ENCODE assay signal across 14 cellular contexts in the genomic region with DNA sequence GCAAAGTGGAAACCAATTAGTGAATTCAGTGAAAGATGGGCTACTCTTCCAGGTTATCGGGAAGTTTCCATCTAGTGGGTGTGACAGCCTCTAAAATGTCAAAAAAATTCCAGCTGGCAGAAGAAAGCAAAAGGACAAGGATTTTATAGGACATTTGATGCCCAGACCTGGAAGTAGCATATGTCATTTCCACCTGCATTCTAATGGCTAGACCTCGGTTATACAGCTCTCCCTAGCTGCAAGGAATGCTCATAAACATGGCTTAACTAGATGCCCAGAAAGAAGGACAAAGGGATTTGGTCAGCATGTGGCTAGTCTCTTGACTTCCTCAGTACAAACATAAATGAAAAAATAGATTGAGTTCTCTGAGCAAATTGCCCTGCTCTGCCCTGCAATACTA.
DNase-seq lines count a peak whose midpoint lies in the region; ATAC-seq and TF ChIP-seq lines count a peak whose summit lies in the region.
"Had no signal": no experiment of that assay in that cellular context is flagged by ENCODE, and none has a peak within 500 bp of the region (broad histone marks: within the 10 kb centered on the region; RNA-seq: fewer than 3 reads in every experiment).

No MANE protein-coding gene starts in this region.

- no peak for TF ChIP-seq CTCF in WTC11 (IDR thresholded peaks at IDR 0.05)

- peaks cover 9% of the 10 kb centered on the region; the same call in 1 of the 2 replicates for H3K4me1 Mint-ChIP-seq in WTC11
- H3K4me1 Mint-ChIP-seq: CD4-positive, alpha-beta memory T cell had no signal

- CTCF ChIA-PET in WTC11 (lab: Charles Lee) = no interaction called here

- H3K9me3 Mint-ChIP-seq in WTC11 = 0 out of 2 replicates have a peak, but pooled peaks cover 3% of the 10 kb centered on the region
- H3K9me3 Mint-ChIP-seq: HFFc6 had no signal

- DNase-seq in NCI-H748 (lab: John Stamatoyannopoulos, UW; ENCODE audit: unreplicated experiment) = peak; percentile 9
- no peak for DNase-seq in NCI-H748 treated with DMSO at 0.1 percent for 48 hours (lab: John Stamatoyannopoulos, UW)
- DNase-seq in NCI-H69 (lab: John Stamatoyannopoulos, UW) = peak; percentile 32
- DNase-seq in WTC11 (ENCODE audit: low spot score) = no peak
- no peak for DNase-seq in NCI-H82 treated with DMSO at 0.1 percent for 48 hours (lab: John Stamatoyannopoulos, UW; ENCODE audit: unreplicated experiment)
- DNase-seq: C1 segment of cervical spinal cord; Calu3; CD4-positive, alpha-beta memory T cell; COR-L47; DMS53; DMS79 treated with DMSO at 0.1 percent for 48 hours; GOT3; HFFc6 had no signal

- no peaks in the 10 kb centered on the region for H3K27me3 Mint-ChIP-seq in WTC11 (ENCODE audit: low read depth)

- ATAC-seq in WTC11 = no peak
- no peak for ATAC-seq in HG02623 (IDR thresholded peaks at IDR 0.05; ENCODE audit: unreplicated experiment)

- POLR2A ChIA-PET in WTC11 (lab: Charles Lee) = no interaction called here

- no peak overlapping the region for H3K4me3 Mint-ChIP-seq in WTC11
- H3K4me3 Mint-ChIP-seq: CD4-positive, alpha-beta memory T cell; HFFc6 had no signal

- no peaks in the 10 kb centered on the region for H3K36me3 Mint-ChIP-seq in WTC11
- H3K36me3 Mint-ChIP-seq: CD4-positive, alpha-beta memory T cell had no signal

- H3K27ac Mint-ChIP-seq in WTC11 = peak overlapping the region; percentile 20; the same call in 1 of the 2 replicates
- H3K27ac Mint-ChIP-seq: CD4-positive, alpha-beta memory T cell; HFFc6 had no signal

TF ChIP-seq in WTC11, 78 proteins besides CTCF, POLR2A, EP300 and RAD21:
- TF ChIP-seq FOXJ3 (CRISPR knock-in tag; IDR thresholded peaks at IDR 0.05; ENCODE audit: borderline replicate concordance) = no peak
- TF ChIP-seq, protein P1, sequence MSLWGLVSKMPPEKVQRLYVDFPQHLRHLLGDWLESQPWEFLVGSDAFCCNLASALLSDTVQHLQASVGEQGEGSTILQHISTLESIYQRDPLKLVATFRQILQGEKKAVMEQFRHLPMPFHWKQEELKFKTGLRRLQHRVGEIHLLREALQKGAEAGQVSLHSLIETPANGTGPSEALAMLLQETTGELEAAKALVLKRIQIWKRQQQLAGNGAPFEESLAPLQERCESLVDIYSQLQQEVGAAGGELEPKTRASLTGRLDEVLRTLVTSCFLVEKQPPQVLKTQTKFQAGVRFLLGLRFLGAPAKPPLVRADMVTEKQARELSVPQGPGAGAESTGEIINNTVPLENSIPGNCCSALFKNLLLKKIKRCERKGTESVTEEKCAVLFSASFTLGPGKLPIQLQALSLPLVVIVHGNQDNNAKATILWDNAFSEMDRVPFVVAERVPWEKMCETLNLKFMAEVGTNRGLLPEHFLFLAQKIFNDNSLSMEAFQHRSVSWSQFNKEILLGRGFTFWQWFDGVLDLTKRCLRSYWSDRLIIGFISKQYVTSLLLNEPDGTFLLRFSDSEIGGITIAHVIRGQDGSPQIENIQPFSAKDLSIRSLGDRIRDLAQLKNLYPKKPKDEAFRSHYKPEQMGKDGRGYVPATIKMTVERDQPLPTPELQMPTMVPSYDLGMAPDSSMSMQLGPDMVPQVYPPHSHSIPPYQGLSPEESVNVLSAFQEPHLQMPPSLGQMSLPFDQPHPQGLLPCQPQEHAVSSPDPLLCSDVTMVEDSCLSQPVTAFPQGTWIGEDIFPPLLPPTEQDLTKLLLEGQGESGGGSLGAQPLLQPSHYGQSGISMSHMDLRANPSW (CRISPR knock-in tag; conservative IDR thresholded peaks at IDR 0.05; ENCODE audit: low read depth) = no peak
- TF ChIP-seq NR1H2 (CRISPR knock-in tag; IDR thresholded peaks at IDR 0.05) = no peak
- TF ChIP-seq CREM (CRISPR knock-in tag; IDR thresholded peaks at IDR 0.05) = no peak
- TF ChIP-seq ZNF219 (CRISPR knock-in tag; IDR thresholded peaks at IDR 0.05; ENCODE audit: borderline replicate concordance) = no peak
- TF ChIP-seq JUN (CRISPR knock-in tag; IDR thresholded peaks at IDR 0.05) = no peak
- TF ChIP-seq ZBTB21 (CRISPR knock-in tag; IDR thresholded peaks at IDR 0.05; ENCODE audit: borderline replicate concordance) = no peak
- no peak for TF ChIP-seq SP1 (CRISPR knock-in tag; conservative IDR thresholded peaks at IDR 0.05)
- no peak for TF ChIP-seq ATF2 (CRISPR knock-in tag; IDR thresholded peaks at IDR 0.05; ENCODE audit: borderline replicate concordance, low read depth)
- TF ChIP-seq MAX (CRISPR knock-in tag; IDR thresholded peaks at IDR 0.05) = no peak
- TF ChIP-seq ZNF416 (CRISPR knock-in tag; IDR thresholded peaks at IDR 0.05) = no peak
- no peak for TF ChIP-seq PRDM15 (CRISPR knock-in tag; IDR thresholded peaks at IDR 0.05)
- no peak for TF ChIP-seq HMGA2 (CRISPR knock-in tag; IDR thresholded peaks at IDR 0.05)
- no peak for TF ChIP-seq TCF7 (CRISPR knock-in tag; IDR thresholded peaks at IDR 0.05; ENCODE audit: low read depth)
- TF ChIP-seq ERG (CRISPR knock-in tag; IDR thresholded peaks at IDR 0.05) = no peak
- no peak for TF ChIP-seq KAT7 (CRISPR knock-in tag; IDR thresholded peaks at IDR 0.05; ENCODE audit: borderline replicate concordance)
- TF ChIP-seq RORB (CRISPR knock-in tag; IDR thresholded peaks at IDR 0.05) = no peak

Comparison
In these comparisons a context has a peak if more than half of its experiments do, and no peak if none do; other contexts are left out.
1. DNase-seq: peak in NCI-H748 (single experiment) and NCI-H69 (single experiment); none in NCI-H748 treated with DMSO at 0.1 percent for 48 hours (single experiment), WTC11 (single experiment) and NCI-H82 treated with DMSO at 0.1 percent for 48 hours (single experiment).